ENCODE assay signal across 2 cellular contexts in the genomic region with DNA sequence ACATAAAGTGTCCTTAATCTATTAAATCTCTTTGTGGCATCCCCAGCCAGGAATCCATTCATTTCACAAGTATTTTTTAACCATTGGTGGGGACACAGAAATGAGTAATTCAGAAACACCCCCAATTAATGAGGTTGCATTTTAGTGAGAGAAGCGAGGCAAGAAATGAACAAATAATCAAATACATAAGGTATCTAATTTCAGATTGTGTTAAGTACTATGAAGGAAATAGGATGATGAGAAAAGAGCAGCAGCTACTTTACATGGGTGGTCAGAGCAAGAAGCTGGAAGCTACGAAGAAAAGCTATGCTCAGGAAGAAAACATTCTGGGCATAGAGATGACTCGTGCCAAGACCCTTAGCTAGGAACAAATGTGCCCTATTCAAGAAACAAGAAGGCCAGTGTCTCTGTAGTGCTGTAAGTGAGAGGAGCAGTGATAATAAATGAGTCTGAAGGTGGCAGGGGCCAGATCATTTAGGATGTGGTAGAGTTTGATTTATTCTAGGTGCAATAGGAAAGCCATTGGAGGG.
TF ChIP-seq lines count a peak whose summit lies in the region.

No MANE protein-coding gene starts in this region.

TF ChIP-seq in SK-N-SH, 30 proteins besides CTCF, POLR2A, EP300 and RAD21:
- TF ChIP-seq REST (IDR thresholded peaks at IDR 0.05; ENCODE audit: low read depth, low read length) (no peak), IRF3 (IDR thresholded peaks at IDR 0.05; ENCODE audit: low read depth, low read length) (no peak), FOXM1 (IDR thresholded peaks at IDR 0.05; ENCODE audit: low read depth) (no peak), NFIC (IDR thresholded peaks at IDR 0.05; ENCODE audit: borderline replicate concordance) (no peak), JUND (IDR thresholded peaks at IDR 0.05) (0 out of 2 replicates have a peak, but pooled peaks have one; percentile 12)
- TF ChIP-seq, protein P1, sequence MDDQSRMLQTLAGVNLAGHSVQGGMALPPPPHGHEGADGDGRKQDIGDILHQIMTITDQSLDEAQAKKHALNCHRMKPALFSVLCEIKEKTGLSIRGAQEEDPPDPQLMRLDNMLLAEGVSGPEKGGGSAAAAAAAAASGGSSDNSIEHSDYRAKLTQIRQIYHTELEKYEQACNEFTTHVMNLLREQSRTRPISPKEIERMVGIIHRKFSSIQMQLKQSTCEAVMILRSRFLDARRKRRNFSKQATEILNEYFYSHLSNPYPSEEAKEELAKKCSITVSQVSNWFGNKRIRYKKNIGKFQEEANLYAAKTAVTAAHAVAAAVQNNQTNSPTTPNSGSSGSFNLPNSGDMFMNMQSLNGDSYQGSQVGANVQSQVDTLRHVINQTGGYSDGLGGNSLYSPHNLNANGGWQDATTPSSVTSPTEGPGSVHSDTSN (IDR thresholded peaks at IDR 0.05): no peak

TF ChIP-seq in SK-N-SH treated with all-trans-retinoic acid at 6 μM for 48 hours, 23 proteins besides CTCF, POLR2A, EP300 and RAD21 (continued from another document):
- TF ChIP-seq, protein P2, sequence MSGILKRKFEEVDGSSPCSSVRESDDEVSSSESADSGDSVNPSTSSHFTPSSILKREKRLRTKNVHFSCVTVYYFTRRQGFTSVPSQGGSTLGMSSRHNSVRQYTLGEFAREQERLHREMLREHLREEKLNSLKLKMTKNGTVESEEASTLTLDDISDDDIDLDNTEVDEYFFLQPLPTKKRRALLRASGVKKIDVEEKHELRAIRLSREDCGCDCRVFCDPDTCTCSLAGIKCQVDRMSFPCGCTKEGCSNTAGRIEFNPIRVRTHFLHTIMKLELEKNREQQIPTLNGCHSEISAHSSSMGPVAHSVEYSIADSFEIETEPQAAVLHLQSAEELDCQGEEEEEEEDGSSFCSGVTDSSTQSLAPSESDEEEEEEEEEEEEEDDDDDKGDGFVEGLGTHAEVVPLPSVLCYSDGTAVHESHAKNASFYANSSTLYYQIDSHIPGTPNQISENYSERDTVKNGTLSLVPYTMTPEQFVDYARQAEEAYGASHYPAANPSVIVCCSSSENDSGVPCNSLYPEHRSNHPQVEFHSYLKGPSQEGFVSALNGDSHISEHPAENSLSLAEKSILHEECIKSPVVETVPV (CRISPR knock-in tag; IDR thresholded peaks at IDR 0.05): no peak
- TF ChIP-seq CREB5 (CRISPR knock-in tag; IDR thresholded peaks at IDR 0.05; ENCODE audit: low read depth): no peak
- TF ChIP-seq GLIS3 (CRISPR knock-in tag; IDR thresholded peaks at IDR 0.05): no peak
- TF ChIP-seq ARNTL (CRISPR knock-in tag; IDR thresholded peaks at IDR 0.05; ENCODE audit: borderline replicate concordance, low read depth): no peak
- no peak for TF ChIP-seq ZNF565 (CRISPR knock-in tag; conservative IDR thresholded peaks at IDR 0.05; ENCODE audit: low read depth)
- TF ChIP-seq ZNF8 (CRISPR knock-in tag; IDR thresholded peaks at IDR 0.05): no peak
